8 cellular contexts compared by ENCODE assay signal in genomic region chr5:180313677-180314076, GRCh38. TPM values are rescaled to one million over a fixed set of nuclear protein-coding genes. Genes with fewer than 3 reads are reported as not detected.
DNase-seq lines count a peak whose midpoint lies in the region; ATAC-seq and TF ChIP-seq lines count a peak whose summit lies in the region.

No MANE protein-coding gene starts in this region.

- no peak for TF ChIP-seq CTCF in GM20000 (IDR thresholded peaks at IDR 0.05; ENCODE audit: extremely low read depth, missing control alignments)

- H3K27me3 Mint-ChIP-seq in stimulated activated naive CD8-positive, alpha-beta T cell treated with anti-CD3 and anti-CD28 coated beads, Interleukin-15, Interleukin-2, amounts not matched to agents 100 ng/mL and 50 ng/mL, for 24 hours = no peaks in the 10 kb centered on the region

- H3K4me3 Mint-ChIP-seq in stimulated activated naive CD8-positive, alpha-beta T cell treated with anti-CD3 and anti-CD28 coated beads, Interleukin-15, Interleukin-2, amounts not matched to agents 100 ng/mL and 50 ng/mL, for 24 hours = peak overlapping the region; percentile 24

- H3K4me1 Mint-ChIP-seq in stimulated activated naive CD8-positive, alpha-beta T cell treated with anti-CD3 and anti-CD28 coated beads, Interleukin-15, Interleukin-2, amounts not matched to agents 100 ng/mL and 50 ng/mL, for 24 hours (ENCODE audit: low read depth) = no peaks in the 10 kb centered on the region

- H3K36me3 Mint-ChIP-seq in stimulated activated naive CD8-positive, alpha-beta T cell treated with anti-CD3 and anti-CD28 coated beads, Interleukin-15, Interleukin-2, amounts not matched to agents 100 ng/mL and 50 ng/mL, for 24 hours (ENCODE audit: low read depth) = no peaks in the 10 kb centered on the region

- H3K9me3 Mint-ChIP-seq in stimulated activated naive CD8-positive, alpha-beta T cell treated with anti-CD3 and anti-CD28 coated beads, Interleukin-15, Interleukin-2, amounts not matched to agents 100 ng/mL and 50 ng/mL, for 24 hours = no peaks in the 10 kb centered on the region

- ATAC-seq in GM21360 (IDR thresholded peaks at IDR 0.05; ENCODE audit: unreplicated experiment) (peak; percentile 87), left lobe of liver (peak; percentile 34), HG02884 (IDR thresholded peaks at IDR 0.05; ENCODE audit: unreplicated experiment) (no peak)

- H3K27ac Mint-ChIP-seq in stimulated activated naive CD8-positive, alpha-beta T cell treated with anti-CD3 and anti-CD28 coated beads, Interleukin-15, Interleukin-2, amounts not matched to agents 100 ng/mL and 50 ng/mL, for 24 hours = no peak overlapping the region

- peak; percentile 93 for DNase-seq in NCI-H2196 (lab: John Stamatoyannopoulos, UW; ENCODE audit: unreplicated experiment)
- peak; percentile 50 for DNase-seq in activated naive CD4-positive, alpha-beta T cell treated with anti-CD3 and anti-CD28 coated beads, Interleukin-2, amount 50 U/mL, for 16 hours
- DNase-seq in left lobe of liver (ENCODE audit: low spot score) = no peak
- no peak for DNase-seq in cortex of kidney (lab: John Stamatoyannopoulos, UW)
- no peak for DNase-seq in GM20000 (ENCODE audit: low spot score)

RNA-seq across cellular contexts. Expression of gene MAPK9, which starts 21.8 kb away (rescaled TPM):
- total RNA-seq in left lobe of liver = 15.0 TPM

RNA-seq across cellular contexts. Expression of gene GFPT2, which starts 39.5 kb away (rescaled TPM):
- 0.78 TPM for total RNA-seq in left lobe of liver

Comparison
In these comparisons a context has a peak if more than half of its experiments do, and no peak if none do; other contexts are left out.
1. DNase-seq: peak in NCI-H2196 (single experiment) and activated naive CD4-positive, alpha-beta T cell treated with anti-CD3 and anti-CD28 coated beads, Interleukin-2, amount 50 U/mL, for 16 hours (single experiment); none in left lobe of liver (single experiment), cortex of kidney (single experiment) and GM20000 (single experiment).